21 cellular contexts compared by ENCODE assay signal in the genomic region with DNA sequence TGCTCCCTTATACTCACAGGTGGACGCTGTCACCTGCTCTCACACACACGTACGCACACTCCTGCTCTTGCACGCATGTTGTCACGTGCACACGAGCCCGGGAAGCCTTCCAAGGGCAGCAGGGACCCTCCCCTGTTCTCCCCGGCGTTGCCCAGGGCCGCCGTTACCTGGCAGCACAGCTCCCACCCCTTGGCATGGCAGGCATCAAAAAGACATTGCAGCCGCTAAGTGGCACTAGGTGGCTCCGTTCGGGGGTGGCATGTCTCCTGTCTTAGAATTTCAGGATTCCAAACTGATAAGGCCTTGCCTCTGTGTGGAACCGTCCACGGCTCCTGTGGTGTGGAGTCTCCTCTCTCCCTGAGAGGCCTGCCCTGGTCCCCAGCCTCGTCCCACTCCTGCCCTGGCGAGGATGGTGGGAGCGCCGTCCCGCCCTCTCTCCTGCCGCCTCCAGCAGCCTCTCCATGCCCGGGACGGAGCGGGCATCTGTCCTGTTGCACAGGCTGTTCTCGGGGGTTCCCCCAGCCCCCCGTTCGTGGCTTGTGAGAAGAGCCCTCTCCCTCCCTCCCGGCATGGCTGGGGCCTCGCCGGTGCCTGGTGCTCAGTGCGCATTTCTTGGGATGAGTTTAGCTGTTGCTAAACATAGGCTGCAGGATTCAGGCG.
DNase-seq lines count a peak whose midpoint lies in the region; ATAC-seq and TF ChIP-seq lines count a peak whose summit lies in the region.
"Had no signal": no experiment of that assay in that cellular context is flagged by ENCODE, and none has a peak within 500 bp of the region (broad histone marks: within the 10 kb centered on the region; RNA-seq: fewer than 3 reads in every experiment).

No MANE protein-coding gene starts in this region.

- no peak overlapping the region for H2BK20ac ChIP-seq in IMR-90 (ENCODE audit: low read depth, low read length)

- H2BK120ac ChIP-seq in IMR-90 (ENCODE audit: low read depth, low read length): no peak overlapping the region
- H2BK120ac ChIP-seq in neuronal stem cell (ENCODE audit: low read depth, low read length): no peak overlapping the region

- H3K27ac ChIP-seq in IMR-90 (ENCODE audit: insufficient read depth, low read length) (no peak overlapping the region), OCI-LY1 (ENCODE audit: low read depth, low read length, poor library complexity, severe bottlenecking) (no peak overlapping the region), neuronal stem cell (replicated peaks; ENCODE audit: low read length) (no peak overlapping the region)
- H3K27ac ChIP-seq: heart left ventricle, RWPE1 had no signal

- no peak for TF ChIP-seq POLR2A in IMR-90 (IDR thresholded peaks at IDR 0.05; ENCODE audit: low read depth, low read length)

- no peaks in the 10 kb centered on the region for H3K36me3 Mint-ChIP-seq in activated CD8-positive, alpha-beta T cell treated with anti-CD3 and anti-CD28 coated beads for 36 hours (ENCODE audit: low read depth)
- H3K36me3 Mint-ChIP-seq in activated T-helper 1 cell treated with anti-CD3 and anti-CD28 coated beads, Interleukin-12 subunit alpha, Interleukin-12 subunit beta, Interleukin-2, Interleukin-4 antibody, amounts not matched to agents 30 ng/mL and 10 ng/mL and 1 ng/mL, durations not matched to agents 14 hours and 24 hours and 36 hours (ENCODE audit: low read depth): no peaks in the 10 kb centered on the region
- H3K36me3 Mint-ChIP-seq: activated naive CD4-positive, alpha-beta T cell treated with anti-CD3 and anti-CD28 coated beads, Interleukin-2, amount 10 ng/mL, durations not matched to agents 7 days and 5 days; natural killer cell had no signal

- no peaks in the 10 kb centered on the region for H3K27me3 ChIP-seq in IMR-90 (ENCODE audit: control insufficient read depth, insufficient read depth, low read length)
- H3K27me3 ChIP-seq in OCI-LY1 (ENCODE audit: insufficient read depth, low read length): peaks cover 8% of the 10 kb centered on the region; the same call in 1 of the 2 replicates
- no peaks in the 10 kb centered on the region for H3K27me3 ChIP-seq in neuronal stem cell (ENCODE audit: control insufficient read depth in 3 of 3, insufficient read depth in 3 of 3, low read depth in 1 of 3, low read length in 3 of 3)
- H3K27me3 ChIP-seq: heart left ventricle had no signal

- no peaks in the 10 kb centered on the region for H3K79me2 ChIP-seq in OCI-LY1 (ENCODE audit: insufficient read depth, low read length)

- intact Hi-C loops in IMR-90 (cut with micrococcal nuclease): no loop called here
- intact Hi-C loops in activated CD8-positive, alpha-beta T cell treated with anti-CD3 and anti-CD28 coated beads for 36 hours (cut with micrococcal nuclease): no loop called here
- intact Hi-C loops in activated T-helper 1 cell treated with anti-CD3 and anti-CD28 coated beads, Interleukin-12 subunit alpha, Interleukin-12 subunit beta, Interleukin-2, Interleukin-4 antibody, amounts not matched to agents 30 ng/mL and 10 ng/mL and 1 ng/mL, durations not matched to agents 14 hours and 24 hours and 36 hours (cut with micrococcal nuclease): no loop called here

- dilution Hi-C loops in IMR-90 (cut with HindIII; ENCODE audit: low sequenced_read_pairs, unreplicated experiment): no loop called here

- no peak overlapping the region for H3K23ac ChIP-seq in IMR-90 (ENCODE audit: low read depth, low read length)
- peak overlapping the region; percentile 12 for H3K23ac ChIP-seq in neuronal stem cell (ENCODE audit: low read depth, low read length, poor library complexity)

- H3K4ac ChIP-seq in IMR-90 (ENCODE audit: low read depth, low read length) (no peak overlapping the region), neuronal stem cell (ENCODE audit: low read length) (no peak overlapping the region)

- peak; percentile 53 for DNase-seq in NCI-H2107 (lab: John Stamatoyannopoulos, UW)
- no peak for DNase-seq in NCI-H2107 treated with DMSO at 0.1 percent for 48 hours (lab: John Stamatoyannopoulos, UW; ENCODE audit: unreplicated experiment)
- no peak for DNase-seq in IMR-90
- DNase-seq in neuronal stem cell (ENCODE audit: low spot score): no peak
- DNase-seq in activated CD8-positive, alpha-beta T cell treated with anti-CD3 and anti-CD28 coated beads for 36 hours: no peak
- DNase-seq in activated T-helper 1 cell treated with anti-CD3 and anti-CD28 coated beads, Interleukin-12 subunit alpha, Interleukin-12 subunit beta, Interleukin-2, Interleukin-4 antibody, amounts not matched to agents 30 ng/mL and 10 ng/mL and 1 ng/mL, durations not matched to agents 14 hours and 24 hours and 36 hours (ENCODE audit: low spot score): no peak
- DNase-seq: activated CD4-positive, alpha-beta T cell treated with anti-CD3 and anti-CD28 coated beads for 48 hours; activated naive CD4-positive, alpha-beta T cell treated with anti-CD3 and anti-CD28 coated beads, Interleukin-2, amount 10 ng/mL, durations not matched to agents 7 days and 5 days; AML-193; aorta; central memory CD4-positive, alpha-beta T cell; H7; heart left ventricle; natural killer cell; NCI-H2081 treated with DMSO at 0.1 percent for 48 hours; NCI-H526 treated with DMSO at 0.1 percent for 48 hours; retina had no signal

- H3K14ac ChIP-seq in IMR-90 (replicated peaks; ENCODE audit: low read depth, low read length) (no peak overlapping the region), neuronal stem cell (ENCODE audit: low read length) (no peak overlapping the region)

- no peaks in the 10 kb centered on the region for H3K36me3 ChIP-seq in IMR-90 (ENCODE audit: control insufficient read depth, insufficient read depth, low read length)
- no peaks in the 10 kb centered on the region for H3K36me3 ChIP-seq in OCI-LY1 (ENCODE audit: insufficient read depth, low read length)
- H3K36me3 ChIP-seq in neuronal stem cell (replicated peaks in 1 of 2; ENCODE audit: control insufficient read depth in 2 of 2, insufficient read depth in 2 of 2, low read length in 2 of 2): no peaks in the 10 kb centered on the region
- H3K36me3 ChIP-seq: heart left ventricle had no signal

- no peak overlapping the region for H3K27ac Mint-ChIP-seq in activated CD8-positive, alpha-beta T cell treated with anti-CD3 and anti-CD28 coated beads for 36 hours
- no peak overlapping the region for H3K27ac Mint-ChIP-seq in activated T-helper 1 cell treated with anti-CD3 and anti-CD28 coated beads, Interleukin-12 subunit alpha, Interleukin-12 subunit beta, Interleukin-2, Interleukin-4 antibody, amounts not matched to agents 30 ng/mL and 10 ng/mL and 1 ng/mL, durations not matched to agents 14 hours and 24 hours and 36 hours
- H3K27ac Mint-ChIP-seq: activated naive CD4-positive, alpha-beta T cell treated with anti-CD3 and anti-CD28 coated beads, Interleukin-2, amount 10 ng/mL, durations not matched to agents 7 days and 5 days; natural killer cell had no signal

- TF ChIP-seq CTCF in IMR-90 (conservative IDR thresholded peaks at IDR 0.05; ENCODE audit: low read depth, low read length) (no peak), OCI-LY1 (IDR thresholded peaks at IDR 0.05; ENCODE audit: low read length) (peak; percentile 13; the same call in 1 of the 2 replicates)
- TF ChIP-seq CTCF in activated CD8-positive, alpha-beta T cell treated with anti-CD3 and anti-CD28 coated beads for 36 hours (IDR thresholded peaks at IDR 0.05): no peak

- H3K9ac ChIP-seq in IMR-90 (ENCODE audit: low read depth, low read length) (no peak overlapping the region), OCI-LY1 (ENCODE audit: low read length) (no peak overlapping the region), neuronal stem cell (ENCODE audit: low read depth, low read length, poor library complexity) (peak overlapping the region; percentile 13)

- H2BK12ac ChIP-seq in neuronal stem cell (ENCODE audit: low read length): peak overlapping the region; percentile 63

- no peak overlapping the region for H2BK15ac ChIP-seq in IMR-90 (ENCODE audit: low read depth, low read length)
- H2BK15ac ChIP-seq in neuronal stem cell (ENCODE audit: low read length): peak overlapping the region; percentile 18

- H3F3A ChIP-seq in OCI-LY1 (ENCODE audit: insufficient read depth, low read length): no peaks in the 10 kb centered on the region

- CTCF ChIA-PET in IMR-90 (lab: Yijun Ruan, JAX): no interaction called here
- CTCF ChIA-PET in activated CD8-positive, alpha-beta T cell treated with anti-CD3 and anti-CD28 coated beads for 36 hours (lab: Charles Lee): no interaction called here

- peaks cover 4% of the 10 kb centered on the region for H3K4me1 Mint-ChIP-seq in activated CD8-positive, alpha-beta T cell treated with anti-CD3 and anti-CD28 coated beads for 36 hours (ENCODE audit: low read depth)
- H3K4me1 Mint-ChIP-seq in activated T-helper 1 cell treated with anti-CD3 and anti-CD28 coated beads, Interleukin-12 subunit alpha, Interleukin-12 subunit beta, Interleukin-2, Interleukin-4 antibody, amounts not matched to agents 30 ng/mL and 10 ng/mL and 1 ng/mL, durations not matched to agents 14 hours and 24 hours and 36 hours (ENCODE audit: low read depth): no peaks in the 10 kb centered on the region

- no peak overlapping the region for H4K91ac ChIP-seq in IMR-90 (ENCODE audit: insufficient read depth, low read depth, low read length)
- no peak overlapping the region for H4K91ac ChIP-seq in neuronal stem cell (ENCODE audit: low read depth, low read length, poor library complexity)

- no peak overlapping the region for H3K18ac ChIP-seq in IMR-90 (ENCODE audit: low read depth, low read length)
- H3K18ac ChIP-seq in neuronal stem cell (ENCODE audit: low read length): no peak overlapping the region

- H3K4me2 ChIP-seq in IMR-90 (ENCODE audit: low read depth, low read length) (no peak overlapping the region), OCI-LY1 (ENCODE audit: low read length) (no peak overlapping the region), neuronal stem cell (ENCODE audit: insufficient read depth, low read length, poor library complexity, severe bottlenecking) (no peak overlapping the region)

- H3K4me1 ChIP-seq in IMR-90 (ENCODE audit: control insufficient read depth, insufficient read depth, low read length) (peaks cover under 1% of the 10 kb centered on the region; the same call in 1 of the 2 replicates), OCI-LY1 (ENCODE audit: insufficient read depth, low read length, severe bottlenecking) (no peaks in the 10 kb centered on the region), neuronal stem cell (ENCODE audit: control insufficient read depth in 2 of 2, insufficient read depth in 1 of 2, low read depth in 1 of 2, low read length in 2 of 2) (peaks cover 0 to under 1% of the 10 kb centered on the region in 2 donors)

- no peaks in the 10 kb centered on the region for H3K9me3 ChIP-seq in IMR-90 (ENCODE audit: control insufficient read depth, insufficient read depth, low read length)
- no peaks in the 10 kb centered on the region for H3K9me3 ChIP-seq in OCI-LY1 (ENCODE audit: low read length)
- H3K9me3 ChIP-seq in neuronal stem cell (replicated peaks in 1 of 2; ENCODE audit: control insufficient read depth in 2 of 2, insufficient read depth in 1 of 2, low read depth in 1 of 2, low read length in 2 of 2): no peaks in the 10 kb centered on the region
- H3K9me3 ChIP-seq: heart left ventricle had no signal

- no peaks in the 10 kb centered on the region for H3K9me3 Mint-ChIP-seq in activated CD8-positive, alpha-beta T cell treated with anti-CD3 and anti-CD28 coated beads for 36 hours
- no peaks in the 10 kb centered on the region for H3K9me3 Mint-ChIP-seq in activated T-helper 1 cell treated with anti-CD3 and anti-CD28 coated beads, Interleukin-12 subunit alpha, Interleukin-12 subunit beta, Interleukin-2, Interleukin-4 antibody, amounts not matched to agents 30 ng/mL and 10 ng/mL and 1 ng/mL, durations not matched to agents 14 hours and 24 hours and 36 hours
- H3K9me3 Mint-ChIP-seq: activated naive CD4-positive, alpha-beta T cell treated with anti-CD3 and anti-CD28 coated beads, Interleukin-2, amount 10 ng/mL, durations not matched to agents 7 days and 5 days; natural killer cell had no signal

- H4K20me1 ChIP-seq in IMR-90 (ENCODE audit: insufficient read depth, low read length) (peaks cover 50% of the 10 kb centered on the region), OCI-LY1 (ENCODE audit: insufficient read depth, low read length) (no peaks in the 10 kb centered on the region)

- H4K5ac ChIP-seq in IMR-90 (ENCODE audit: low read depth, low read length): no peak overlapping the region

- BruUV-seq in IMR-90 (replicated peaks; lab: Mats Ljungman, UMichigan): no TSS peak

- 0 out of 2 replicates have a peak, but pooled peaks cover 3% of the 10 kb centered on the region for H3K9me1 ChIP-seq in IMR-90 (ENCODE audit: insufficient read depth, low read length)

- H2AFZ ChIP-seq in IMR-90 (replicated peaks; ENCODE audit: low read length, poor library complexity) (no peak overlapping the region), OCI-LY1 (ENCODE audit: low read length) (no peak overlapping the region), neuronal stem cell (ENCODE audit: low read length) (no peak overlapping the region)

- no peak overlapping the region for H3K56ac ChIP-seq in IMR-90 (ENCODE audit: extremely low read depth, insufficient read depth, low read length)

- ATAC-seq in IMR-90 (ENCODE audit: low read depth): no peak
- ATAC-seq in activated CD8-positive, alpha-beta T cell treated with anti-CD3 and anti-CD28 coated beads for 36 hours: no peak
- no peak for ATAC-seq in HG03196 (IDR thresholded peaks at IDR 0.05; ENCODE audit: unreplicated experiment)
- ATAC-seq: natural killer cell, SK-N-SH treated with all-trans-retinoic acid at 6 μM for 48 hours had no signal

- POLR2A ChIA-PET in IMR-90 (lab: Charles Lee; ENCODE audit: unreplicated experiment): no interaction called here
- POLR2A ChIA-PET in activated CD8-positive, alpha-beta T cell treated with anti-CD3 and anti-CD28 coated beads for 36 hours (lab: Charles Lee): no interaction called here

- no peak overlapping the region for H2AK9ac ChIP-seq in IMR-90 (replicated peaks; ENCODE audit: low read depth, low read length, poor library complexity)

- no peaks in the 10 kb centered on the region for H3K27me3 Mint-ChIP-seq in activated CD8-positive, alpha-beta T cell treated with anti-CD3 and anti-CD28 coated beads for 36 hours
- no peaks in the 10 kb centered on the region for H3K27me3 Mint-ChIP-seq in activated T-helper 1 cell treated with anti-CD3 and anti-CD28 coated beads, Interleukin-12 subunit alpha, Interleukin-12 subunit beta, Interleukin-2, Interleukin-4 antibody, amounts not matched to agents 30 ng/mL and 10 ng/mL and 1 ng/mL, durations not matched to agents 14 hours and 24 hours and 36 hours (ENCODE audit: insufficient read depth)

- peak overlapping the region; percentile 37; the same call in 1 of the 2 replicates for H2AK5ac ChIP-seq in IMR-90 (ENCODE audit: low read depth, low read length)
- peak overlapping the region; percentile 72 for H2AK5ac ChIP-seq in neuronal stem cell (ENCODE audit: low read depth, low read length)

- in situ Hi-C loops in IMR-90 (cut with MboI; ENCODE audit: low sequenced_read_pairs): no loop called here

- no peaks in the 10 kb centered on the region for H3K9me2 ChIP-seq in OCI-LY1 (ENCODE audit: low read depth, low read length)

- H3K79me1 ChIP-seq in IMR-90 (ENCODE audit: low read depth in 1 of 2, low read length in 2 of 2) (peaks cover 8 to 14% of the 10 kb centered on the region in 2 experiments; a peak in 3 of 4 replicates), neuronal stem cell (ENCODE audit: low read depth, low read length) (no peaks in the 10 kb centered on the region)

- no peak overlapping the region for H3K4me3 Mint-ChIP-seq in activated CD8-positive, alpha-beta T cell treated with anti-CD3 and anti-CD28 coated beads for 36 hours
- no peak overlapping the region for H3K4me3 Mint-ChIP-seq in activated T-helper 1 cell treated with anti-CD3 and anti-CD28 coated beads, Interleukin-12 subunit alpha, Interleukin-12 subunit beta, Interleukin-2, Interleukin-4 antibody, amounts not matched to agents 30 ng/mL and 10 ng/mL and 1 ng/mL, durations not matched to agents 14 hours and 24 hours and 36 hours
- H3K4me3 Mint-ChIP-seq: activated naive CD4-positive, alpha-beta T cell treated with anti-CD3 and anti-CD28 coated beads, Interleukin-2, amount 10 ng/mL, durations not matched to agents 7 days and 5 days; natural killer cell had no signal

- H3K4me3 ChIP-seq in IMR-90 (ENCODE audit: insufficient read depth, low read depth, low read length) (no peak overlapping the region), OCI-LY1 (ENCODE audit: low read depth, low read length, poor library complexity, severe bottlenecking) (no peak overlapping the region), neuronal stem cell (ENCODE audit: low read length in 2 of 2) (no peak overlapping the region)
- H3K4me3 ChIP-seq: heart left ventricle had no signal

- no peak overlapping the region for H4K8ac ChIP-seq in IMR-90 (ENCODE audit: low read depth in 2 of 2, low read length in 2 of 2)
- peak overlapping the region; percentile 45 for H4K8ac ChIP-seq in neuronal stem cell (ENCODE audit: low read depth, low read length)

- no peak for TF ChIP-seq RAD21 in IMR-90 (IDR thresholded peaks at IDR 0.05; ENCODE audit: low read length)

- H2BK5ac ChIP-seq in IMR-90 (ENCODE audit: low read depth, low read length, poor library complexity, severe bottlenecking): no peak overlapping the region
- H2BK5ac ChIP-seq in neuronal stem cell (ENCODE audit: low read length): peak overlapping the region; percentile 25

- 93% methylated on average over 25 of the region's 33 CpGs; no CpG with 5 or more reads in 1 of the 2 experiments for WGBS in IMR-90 (ENCODE audit: extremely low coverage in 2 of 2, insufficient read length in 1 of 2), 2 experiments
- WGBS in neuronal stem cell (ENCODE audit: extremely low coverage in 2 of 2, insufficient read length in 2 of 2, insufficient replicate concordance in 1 of 2), 2 donors: no CpG with 5 or more reads among the region's 33 CpGs
